8 cellular contexts compared by ENCODE assay signal in genomic region chr2:128304715-128305554, GRCh38. TPM values are rescaled to one million over a fixed set of nuclear protein-coding genes. Genes with fewer than 3 reads are reported as not detected.
DNase-seq lines count a peak whose midpoint lies in the region; ATAC-seq and TF ChIP-seq lines count a peak whose summit lies in the region.

No MANE protein-coding gene starts in this region.

- intact Hi-C loops in spleen (cut with DNase I; ENCODE audit: low total_unique reads), result no loop called here

- H3K4me3 ChIP-seq in iPS-20b (ENCODE audit: low read length), result no peak overlapping the region
- no peak overlapping the region for H3K4me3 ChIP-seq in spleen

- H3K9me3 ChIP-seq in iPS-20b (ENCODE audit: insufficient read depth, low read depth, low read length), result no peaks in the 10 kb centered on the region
- no peaks in the 10 kb centered on the region for H3K9me3 ChIP-seq in spleen

- no peaks in the 10 kb centered on the region for H3K9me3 Mint-ChIP-seq in activated T-cell treated with anti-CD3 and anti-CD28 coated beads, Interleukin-2, amount 50 U/mL, for 72 hours

- H3K36me3 Mint-ChIP-seq in activated T-cell treated with anti-CD3 and anti-CD28 coated beads, Interleukin-2, amount 50 U/mL, for 72 hours (ENCODE audit: insufficient read depth in 2 of 2), result no peaks in the 10 kb centered on the region

- 0 out of 2 replicates have a peak, but pooled peaks cover 5% of the 10 kb centered on the region for H3K36me3 ChIP-seq in iPS-20b (ENCODE audit: insufficient read depth, low read depth, low read length)
- peaks cover 0 to 21% (median 0%) of the 10 kb centered on the region in 6 donors for H3K36me3 ChIP-seq in spleen

- WGBS in spleen, 5 donors, result 52 to 69% (median 58%) methylated on average over 6 to 11 of the region's 11 CpGs

- H3K27me3 ChIP-seq in iPS-20b (ENCODE audit: insufficient read depth, low read length) (no peaks in the 10 kb centered on the region), spleen (replicated peaks in 1 of 7) (no peaks in the 10 kb centered on the region)

- TF ChIP-seq POLR2A in spleen (IDR thresholded peaks at IDR 0.05), result no peak

- H3K4me3 Mint-ChIP-seq in activated T-cell treated with anti-CD3 and anti-CD28 coated beads, Interleukin-2, amount 50 U/mL, for 72 hours, result no peak overlapping the region

- H3K9ac ChIP-seq in iPS-20b (ENCODE audit: low read depth, low read length), result peak overlapping the region; percentile 0; the same call in 1 of the 2 replicates

- no peaks in the 10 kb centered on the region for H3K4me1 Mint-ChIP-seq in activated T-cell treated with anti-CD3 and anti-CD28 coated beads, Interleukin-2, amount 50 U/mL, for 72 hours (ENCODE audit: low read depth)

- no peak for ATAC-seq in activated T-cell treated with anti-CD3 and anti-CD28 coated beads, Interleukin-2, amount 50 U/mL, for 72 hours (replicated peaks in 1 of 2)
- no peak for ATAC-seq in HG03571 (IDR thresholded peaks at IDR 0.05; ENCODE audit: unreplicated experiment)

- DNase-seq in D341Med (ENCODE audit: low spot score) (peak; percentile 57), NCI-H1436 treated with DMSO at 0.1 percent for 48 hours (lab: John Stamatoyannopoulos, UW) (peak; percentile 24), amniotic epithelial cell (ENCODE audit: low read depth) (peak; percentile 96), spleen (peak; percentile 73), activated T-cell treated with anti-CD3 and anti-CD28 coated beads for 4 hours (no peak)
- DNase-seq in activated T-cell treated with anti-CD3 and anti-CD28 coated beads, Interleukin-2, amount 50 U/mL, for 72 hours, result no peak

- H3K4me1 ChIP-seq in iPS-20b (ENCODE audit: insufficient read depth, low read length) (peaks cover 22% of the 10 kb centered on the region), spleen (peaks cover 28 to 100% (median 86%) of the 10 kb centered on the region in 6 donors)

- no peaks in the 10 kb centered on the region for H3K27me3 Mint-ChIP-seq in activated T-cell treated with anti-CD3 and anti-CD28 coated beads, Interleukin-2, amount 50 U/mL, for 72 hours (ENCODE audit: low read depth)

- TF ChIP-seq CTCF in spleen (IDR thresholded peaks at IDR 0.05 in 8 of 11, conservative IDR thresholded peaks at IDR 0.05 in 3 of 11), result no peak

- H3K27ac Mint-ChIP-seq in activated T-cell treated with anti-CD3 and anti-CD28 coated beads, Interleukin-2, amount 50 U/mL, for 72 hours, result no peak overlapping the region

- H3K27ac ChIP-seq in iPS-20b (ENCODE audit: low read length) (no peak overlapping the region), spleen (peak overlapping the region in 7 of 8 donors; percentile 17 to 78 (median 51))

RNA-seq across cellular contexts. Expression of gene HS6ST1, which starts 13.7 kb away (rescaled TPM):
- total RNA-seq in spleen, result 10 to 100 TPM; 52.2 to 99.5 (median 66.7) TPM
- polyA plus RNA-seq in spleen, result 10 to 100 TPM in 1 of 3 donors, 1 to 10 TPM in 2; 7.2 to 24.7 (median 9.2) TPM
- 10 to 100 TPM; 10.6 to 11.3 TPM for total RNA-seq in activated T-cell treated with anti-CD3 and anti-CD28 coated beads, Interleukin-2, amount 50 U/mL, for 72 hours

Comparison
In these comparisons a context has a peak if more than half of its experiments do, and no peak if none do; other contexts are left out.
1. DNase-seq: peak in D341Med (single experiment), NCI-H1436 treated with DMSO at 0.1 percent for 48 hours (single experiment), amniotic epithelial cell (single experiment) and spleen (single experiment); none in activated T-cell treated with anti-CD3 and anti-CD28 coated beads, Interleukin-2, amount 50 U/mL, for 72 hours (0 of 2) and activated T-cell treated with anti-CD3 and anti-CD28 coated beads for 4 hours (single experiment).
2. RNA of gene HS6ST1, which starts 13.7 kb away (total RNA-seq): 52.2 to 99.5 TPM in spleen; 10.6 to 11.3 TPM in activated T-cell treated with anti-CD3 and anti-CD28 coated beads, Interleukin-2, amount 50 U/mL, for 72 hours; every median in the first group is over 4 times any median in the second.